Comparison of ENCODE assay signal across 8 cellular contexts in the genomic region with DNA sequence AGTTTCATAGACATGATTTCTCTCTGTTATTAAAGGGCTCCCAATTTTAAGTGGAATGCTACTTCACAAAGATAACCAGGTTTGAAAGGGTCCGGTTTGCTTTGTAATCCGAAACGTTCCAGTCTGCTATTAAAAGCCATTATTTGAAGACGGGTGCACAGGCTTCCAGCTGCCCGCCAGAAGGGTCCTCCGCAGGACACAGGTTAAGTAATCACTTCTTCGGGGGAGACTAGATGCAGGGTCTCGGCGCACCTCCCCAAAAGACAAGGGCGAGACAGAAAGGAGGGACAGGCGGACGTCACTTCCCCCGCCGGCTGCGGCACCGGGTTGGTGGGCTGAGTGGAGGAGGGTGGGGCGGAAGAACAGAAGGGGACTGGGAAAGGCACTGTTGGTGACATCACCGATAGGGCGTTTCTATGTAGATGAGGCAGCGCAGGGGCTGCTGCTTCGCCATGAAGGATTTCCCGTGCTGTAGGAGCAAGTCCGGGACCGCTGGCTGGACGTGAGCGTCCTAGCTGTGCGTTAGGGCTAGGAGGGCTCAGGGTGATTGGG. TPM values are rescaled to one million over a fixed set of nuclear protein-coding genes. Genes with fewer than 3 reads are reported as not detected.
DNase-seq lines count a peak whose midpoint lies in the region; ATAC-seq and TF ChIP-seq lines count a peak whose summit lies in the region.

No MANE protein-coding gene starts in this region.

- TF ChIP-seq CTCF in GM10248 (IDR thresholded peaks at IDR 0.05; ENCODE audit: control extremely low read depth, extremely low read depth, low read depth, missing control alignments): no peak
- TF ChIP-seq CTCF in upper lobe of left lung (IDR thresholded peaks at IDR 0.05): peak in 1 of 6 experiments; percentile 3

- 0% methylated on average over 27 of the region's 27 CpGs for WGBS in adipose tissue, 3 donors
- 0 to 1% methylated on average over 27 of the region's 27 CpGs for WGBS in upper lobe of left lung, 2 donors

- peak in 2 of 4 donors; percentile 28 to 97 for TF ChIP-seq POLR2A in upper lobe of left lung (IDR thresholded peaks at IDR 0.05)

- CTCF ChIA-PET in GM10248 (lab: Yijun Ruan, JAX): no interaction called here

- ATAC-seq in HG02759 (IDR thresholded peaks at IDR 0.05; ENCODE audit: unreplicated experiment) (peak; percentile 94), left cardiac atrium (peak; percentile 99 to 100), upper lobe of left lung (ENCODE audit: low FRiP score in 2 of 2) (peak; percentile 100)

- no peaks in the 10 kb centered on the region for H3K27me3 ChIP-seq in upper lobe of left lung

- peaks cover 10 to 16% (median 10%) of the 10 kb centered on the region in 4 donors for H3K4me1 ChIP-seq in upper lobe of left lung

- intact Hi-C loops in left cardiac atrium (cut with DNase I) (no loop called here), posterior cingulate gyrus (cut with DNase I) (loop anchor here (1.0 kb wide), 1 partner anchor 9 kb away; no protein-coding TSS in a partner anchor)

- peak overlapping the region; percentile 78 for H3K27ac ChIP-seq in adipose tissue (ENCODE audit: low read depth, low read length)
- H3K27ac ChIP-seq in upper lobe of left lung: peak overlapping the region; percentile 94 to 99 (median 98)

- H3K36me3 ChIP-seq in upper lobe of left lung: no peaks in the 10 kb centered on the region

- peak overlapping the region; percentile 41 to 52 (median 46) for H3K4me3 ChIP-seq in upper lobe of left lung

- no peak for TF ChIP-seq EP300 in upper lobe of left lung (IDR thresholded peaks at IDR 0.05)

- POLR2A ChIA-PET in GM10248 (lab: Yijun Ruan, JAX): interaction anchor here (0.6 to 3.5 kb wide), 7 partner anchors 8 to 557 kb away, joined by 3 to 52 read pairs (median 5); partner anchors contain the start of gene RNU1-2

- peaks cover 0 to 12% (median 4%) of the 10 kb centered on the region in 4 donors for H3K9me3 ChIP-seq in upper lobe of left lung

- DNase-seq in GM10248 (ENCODE audit: extremely low spot score): peak; percentile 97
- DNase-seq in NCI-H128 (lab: John Stamatoyannopoulos, UW; ENCODE audit: unreplicated experiment): peak; percentile 100
- peak; percentile 95 for DNase-seq in SKM-1 treated with dmso at 0.1 percent for 144 hours (lab: John Stamatoyannopoulos, UW; ENCODE audit: unreplicated experiment)
- DNase-seq in left cardiac atrium: peak; percentile 99
- DNase-seq in posterior cingulate gyrus: peak; percentile 96 to 100 (median 100)
- peak; percentile 97 to 100 for DNase-seq in upper lobe of left lung

RNA-seq across cellular contexts. Expression of gene RNU1-2, which starts 8.9 kb away (rescaled TPM):
- polyA plus RNA-seq in adipose tissue: not detected
- total RNA-seq in left cardiac atrium (over 10,000 TPM in 1 of 2 donors, 1,000 to 10,000 TPM in 1; 5,988 to 15,401 TPM), upper lobe of left lung (over 10,000 TPM in 1 of 6 donors, 1,000 to 10,000 TPM in 2, under 1 TPM in 3; under 0.01 to 14,413 (median 1,360) TPM)

RNA-seq across cellular contexts. Expression of gene CROCC, which starts 17.1 kb away (rescaled TPM):
- polyA plus RNA-seq in adipose tissue: 10 to 100 TPM; 19.5 to 42.2 (median 19.8) TPM
- total RNA-seq in left cardiac atrium: 1 to 10 TPM; 6.5 to 9.2 TPM
- total RNA-seq in upper lobe of left lung: 100 to 1,000 TPM in 2 of 6 donors, 10 to 100 TPM in 4; 21.0 to 184 (median 48.9) TPM

Comparison
In these comparisons a context has a peak if more than half of its experiments do, and no peak if none do; other contexts are left out.
1. Peak in every context shown above with its lines: DNase-seq, ATAC-seq, H3K4me3 ChIP-seq and H3K27ac ChIP-seq.